8 cellular contexts compared by ENCODE assay signal in genomic region chr6:148342146-148343027, GRCh38. TPM values are rescaled to one million over a fixed set of nuclear protein-coding genes. Genes with fewer than 3 reads are reported as not detected.
DNase-seq lines count a peak whose midpoint lies in the region; ATAC-seq and TF ChIP-seq lines count a peak whose summit lies in the region.

Gene SASH1, plus strand, starts transcription at chr6:148342838. Its CDS starts 230 bp downstream, at chr6:148343068.

- H3K4me2 ChIP-seq in skeletal muscle satellite cell (ENCODE audit: low read length): peak within 1 kb of the TSS; percentile 87

- H3K9ac ChIP-seq in skeletal muscle satellite cell (ENCODE audit: low read depth, low read length): peak within 1 kb of the TSS; percentile 89

- H3K4me1 ChIP-seq in skeletal muscle satellite cell (ENCODE audit: control insufficient read depth, insufficient read depth, low read length): peaks cover 17% of the 10 kb centered on the region

- no peaks in the 10 kb centered on the region for H3K27me3 ChIP-seq in skeletal muscle satellite cell (ENCODE audit: control insufficient read depth, insufficient read depth, low read length)

- no peaks in the 10 kb centered on the region for H3K36me3 ChIP-seq in skeletal muscle satellite cell (ENCODE audit: insufficient read depth, low read length)

- in situ Hi-C loops in KBM-7 (cut with MboI; ENCODE audit: low pct_unique_long_range_greater_than_20kb, low sequenced_read_pairs): no loop called here

- peak within 1 kb of the TSS; percentile 98 for H3K27ac ChIP-seq in cingulate gyrus (ENCODE audit: low read depth, low read length)

- H3K4me3 ChIP-seq in skeletal muscle satellite cell (ENCODE audit: low read length): peak within 1 kb of the TSS; percentile 76

- H3K9me3 ChIP-seq in skeletal muscle satellite cell (replicated peaks; ENCODE audit: low read length): no peaks in the 10 kb centered on the region

- ATAC-seq in GM21737 (IDR thresholded peaks at IDR 0.05; ENCODE audit: unreplicated experiment) (peak; percentile 69), SK-N-SH treated with all-trans-retinoic acid at 6 μM for 48 hours (peak; percentile 85)

- peak; percentile 29 for DNase-seq in DMS79 treated with DMSO at 0.1 percent for 48 hours (lab: John Stamatoyannopoulos, UW)
- DNase-seq in KBM-7: peak; percentile 18
- peak; percentile 91 for DNase-seq in islet precursor cell
- DNase-seq in H4 (ENCODE audit: low spot score): no peak

TF ChIP-seq in SK-N-SH treated with all-trans-retinoic acid at 6 μM for 48 hours, 23 proteins besides CTCF, POLR2A, EP300 and RAD21:
- TF ChIP-seq RARB (CRISPR knock-in tag; IDR thresholded peaks at IDR 0.05) (no peak), CSDC2 (CRISPR knock-in tag; IDR thresholded peaks at IDR 0.05) (no peak), ZNF70 (CRISPR knock-in tag; IDR thresholded peaks at IDR 0.05) (no peak), TOX (CRISPR knock-in tag; IDR thresholded peaks at IDR 0.05; ENCODE audit: borderline replicate concordance) (no peak), ARNTL (CRISPR knock-in tag; IDR thresholded peaks at IDR 0.05; ENCODE audit: borderline replicate concordance, low read depth) (no peak), PATZ1 (CRISPR knock-in tag; IDR thresholded peaks at IDR 0.05; ENCODE audit: borderline replicate concordance) (no peak), POU6F1 (CRISPR knock-in tag; IDR thresholded peaks at IDR 0.05; ENCODE audit: borderline replicate concordance, low read depth) (no peak), ZNF8 (CRISPR knock-in tag; IDR thresholded peaks at IDR 0.05) (no peak), OSR1 (CRISPR knock-in tag; IDR thresholded peaks at IDR 0.05) (no peak), ZFP30 (CRISPR knock-in tag; IDR thresholded peaks at IDR 0.05) (no peak), ZC3H10 (CRISPR knock-in tag; IDR thresholded peaks at IDR 0.05) (no peak), BACH2 (CRISPR knock-in tag; IDR thresholded peaks at IDR 0.05; ENCODE audit: borderline replicate concordance) (no peak), ESRRG (CRISPR knock-in tag; IDR thresholded peaks at IDR 0.05) (no peak)
- TF ChIP-seq, protein P1, sequence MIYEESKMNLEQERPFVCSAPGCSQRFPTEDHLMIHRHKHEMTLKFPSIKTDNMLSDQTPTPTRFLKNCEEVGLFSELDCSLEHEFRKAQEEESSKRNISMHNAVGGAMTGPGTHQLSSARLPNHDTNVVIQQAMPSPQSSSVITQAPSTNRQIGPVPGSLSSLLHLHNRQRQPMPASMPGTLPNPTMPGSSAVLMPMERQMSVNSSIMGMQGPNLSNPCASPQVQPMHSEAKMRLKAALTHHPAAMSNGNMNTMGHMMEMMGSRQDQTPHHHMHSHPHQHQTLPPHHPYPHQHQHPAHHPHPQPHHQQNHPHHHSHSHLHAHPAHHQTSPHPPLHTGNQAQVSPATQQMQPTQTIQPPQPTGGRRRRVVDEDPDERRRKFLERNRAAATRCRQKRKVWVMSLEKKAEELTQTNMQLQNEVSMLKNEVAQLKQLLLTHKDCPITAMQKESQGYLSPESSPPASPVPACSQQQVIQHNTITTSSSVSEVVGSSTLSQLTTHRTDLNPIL (CRISPR knock-in tag; IDR thresholded peaks at IDR 0.05; ENCODE audit: low read depth): no peak

RNA-seq across cellular contexts. Expression of gene SASH1, which starts in this region (rescaled TPM):
- total RNA-seq in skeletal muscle satellite cell (2012; rRNA removed): 35.5 and 45.4 TPM in 2 replicates
- total RNA-seq in H4 (2014; rRNA removed; shearing (Covaris generic)): 4.5 and 6.7 TPM in 2 replicates
